Comparison of ENCODE assay signal across 15 cellular contexts in genomic region chr5:67118050-67118620, GRCh38.
DNase-seq lines count a peak whose midpoint lies in the region; ATAC-seq and TF ChIP-seq lines count a peak whose summit lies in the region.
"Had no signal": no experiment of that assay in that cellular context is flagged by ENCODE, and none has a peak within 500 bp of the region (broad histone marks: within the 10 kb centered on the region; RNA-seq: fewer than 3 reads in every experiment).

No MANE protein-coding gene starts in this region.

- intact Hi-C loops in CD4-positive, alpha-beta T cell (cut with DNase I, micrococcal nuclease) = no loop called here

- H3K4me1 ChIP-seq in GM23338 (ENCODE audit: insufficient read depth) (no peaks in the 10 kb centered on the region), endodermal cell (ENCODE audit: control insufficient read depth, insufficient read depth, low read length) (peaks cover 6% of the 10 kb centered on the region)

- no peaks in the 10 kb centered on the region for H3K36me3 ChIP-seq in GM23338 (ENCODE audit: insufficient read depth)
- no peaks in the 10 kb centered on the region for H3K36me3 ChIP-seq in endodermal cell (ENCODE audit: control insufficient read depth, insufficient read depth, low read length)

- no peaks in the 10 kb centered on the region for H3K27me3 Mint-ChIP-seq in GM23338 (ENCODE audit: insufficient read depth, low read depth, poor library complexity)
- no peaks in the 10 kb centered on the region for H3K27me3 Mint-ChIP-seq in T-helper 17 cell
- peaks cover 8% of the 10 kb centered on the region for H3K27me3 Mint-ChIP-seq in endodermal cell (ENCODE audit: insufficient read depth)
- H3K27me3 Mint-ChIP-seq in mesothelial cell of epicardium (ENCODE audit: low read depth) = no peaks in the 10 kb centered on the region
- H3K27me3 Mint-ChIP-seq in endothelial cell (ENCODE audit: unreplicated experiment) = peaks cover 1% of the 10 kb centered on the region
- H3K27me3 Mint-ChIP-seq in CD4-positive, alpha-beta T cell = no peaks in the 10 kb centered on the region

- no peak overlapping the region for H3K9ac ChIP-seq in endodermal cell (ENCODE audit: extremely low read depth, low read length, poor library complexity, severe bottlenecking)
- H3K9ac ChIP-seq: KMS-11 had no signal

- H3K79me2 ChIP-seq in GM23338 (replicated peaks; ENCODE audit: insufficient read depth) = no peaks in the 10 kb centered on the region

- no peaks in the 10 kb centered on the region for H3K9me2 ChIP-seq in GM23338 (ENCODE audit: insufficient read depth)

- peaks cover 4% of the 10 kb centered on the region; the same call in 1 of the 3 replicates for H3K4me1 Mint-ChIP-seq in GM23338
- no peaks in the 10 kb centered on the region for H3K4me1 Mint-ChIP-seq in T-helper 17 cell
- peaks cover 12% of the 10 kb centered on the region for H3K4me1 Mint-ChIP-seq in endodermal cell
- peaks cover 11% of the 10 kb centered on the region for H3K4me1 Mint-ChIP-seq in mesothelial cell of epicardium
- H3K4me1 Mint-ChIP-seq in endothelial cell (ENCODE audit: unreplicated experiment) = no peaks in the 10 kb centered on the region
- H3K4me1 Mint-ChIP-seq in CD4-positive, alpha-beta T cell (ENCODE audit: low read depth) = no peaks in the 10 kb centered on the region

- no peak overlapping the region for H3K4me2 ChIP-seq in GM23338
- H3K4me2 ChIP-seq: KMS-11 had no signal

- H3K27ac Mint-ChIP-seq in GM23338 (peak overlapping the region; percentile 42; the same call in 1 of the 2 replicates), T-helper 17 cell (peak overlapping the region; percentile 53), endodermal cell (peak overlapping the region; percentile 73), mesothelial cell of epicardium (peak overlapping the region; percentile 34), endothelial cell (ENCODE audit: unreplicated experiment) (no peak overlapping the region)
- no peak overlapping the region for H3K27ac Mint-ChIP-seq in CD4-positive, alpha-beta T cell

- H3K27ac ChIP-seq in GM23338 (ENCODE audit: low read depth) (no peak overlapping the region), endodermal cell (ENCODE audit: low read depth, low read length) (no peak overlapping the region)
- no peak overlapping the region for H3K27ac ChIP-seq in CD4-positive, alpha-beta T cell (ENCODE audit: low read depth, low read length)
- H3K27ac ChIP-seq: KMS-11 had no signal

- no peaks in the 10 kb centered on the region for H3K27me3 ChIP-seq in GM23338 (ENCODE audit: insufficient read depth)
- peaks cover 31% of the 10 kb centered on the region for H3K27me3 ChIP-seq in endodermal cell (ENCODE audit: control insufficient read depth, insufficient read depth, low read length, poor library complexity, severe bottlenecking)
- no peaks in the 10 kb centered on the region for H3K27me3 ChIP-seq in CD4-positive, alpha-beta T cell (ENCODE audit: control insufficient read depth, insufficient read depth, low read length)

- TF ChIP-seq CTCF in GM23338 (conservative IDR thresholded peaks at IDR 0.05; ENCODE audit: low read depth in 2 of 2) (no peak), endodermal cell (conservative IDR thresholded peaks at IDR 0.05) (no peak), mesothelial cell of epicardium (IDR thresholded peaks at IDR 0.05; ENCODE audit: unreplicated experiment) (no peak), endothelial cell (IDR thresholded peaks at IDR 0.05; ENCODE audit: unreplicated experiment) (no peak)
- no peak for TF ChIP-seq CTCF in CD4-positive, alpha-beta T cell (IDR thresholded peaks at IDR 0.05)

- no peaks in the 10 kb centered on the region for H3K9me3 ChIP-seq in T-helper 17 cell (ENCODE audit: control insufficient read depth, low read length, poor library complexity, severe bottlenecking)
- no peaks in the 10 kb centered on the region for H3K9me3 ChIP-seq in endodermal cell (ENCODE audit: control insufficient read depth, low read length)
- H3K9me3 ChIP-seq in CD4-positive, alpha-beta T cell (ENCODE audit: control insufficient read depth, low read length) = no peaks in the 10 kb centered on the region

- CTCF ChIA-PET in CD4-positive, alpha-beta T cell (lab: Charles Lee) = interaction anchor here (1.7 kb wide), 1 partner anchor 26 kb away, joined by 3 read pairs; no protein-coding TSS in a partner anchor

- H3K4me3 ChIP-seq in GM23338 (no peak overlapping the region), endodermal cell (ENCODE audit: low read length) (no peak overlapping the region)

- peak; percentile 28 for DNase-seq in GM23338 (ENCODE audit: low spot score)
- DNase-seq in T-helper 17 cell = no peak
- no peak for DNase-seq in endodermal cell
- DNase-seq in mesothelial cell of epicardium (ENCODE audit: low spot score in 2 of 2, unreplicated experiment in 2 of 2) = no peak
- no peak for DNase-seq in NCI-H2171 treated with DMSO at 0.1 percent for 48 hours (lab: John Stamatoyannopoulos, UW)
- no peak for DNase-seq in NCI-H446 treated with DMSO at 0.1 percent for 48 hours (lab: John Stamatoyannopoulos, UW)
- DNase-seq in endothelial cell (ENCODE audit: low spot score) = no peak
- no peak for DNase-seq in CD4-positive, alpha-beta T cell
- DNase-seq: DMS79 treated with DMSO at 0.1 percent for 48 hours, NCI-H1048, NCI-H146, NCI-H2081, RPMI8226, SIG-M5 had no signal

- H2AFZ ChIP-seq in GM23338 = no peak overlapping the region

- POLR2A ChIA-PET in CD4-positive, alpha-beta T cell (lab: Charles Lee) = no interaction called here

- ATAC-seq in GM23338 (peak; percentile 39; the same call in 2 of the 3 replicates), T-helper 17 cell (no peak)
- no peak for ATAC-seq in CD4-positive, alpha-beta T cell (ENCODE audit: poor library complexity)

- H3K4me3 Mint-ChIP-seq in GM23338 (no peak overlapping the region), T-helper 17 cell (no peak overlapping the region), endodermal cell (no peak overlapping the region), mesothelial cell of epicardium (no peak overlapping the region), endothelial cell (ENCODE audit: unreplicated experiment) (no peak overlapping the region)
- H3K4me3 Mint-ChIP-seq in CD4-positive, alpha-beta T cell = no peak overlapping the region

- H4K20me1 ChIP-seq in GM23338 (replicated peaks; ENCODE audit: insufficient read depth) = no peaks in the 10 kb centered on the region

- WGBS in endodermal cell (ENCODE audit: insufficient coverage in 1 of 2, insufficient read length in 1 of 2), 2 experiments = 79 to 87% methylated on average over 4 of the region's 4 CpGs

- H3K36me3 Mint-ChIP-seq in GM23338 (ENCODE audit: low read depth) = no peaks in the 10 kb centered on the region
- peaks cover 20% of the 10 kb centered on the region for H3K36me3 Mint-ChIP-seq in T-helper 17 cell (ENCODE audit: low read depth)
- peaks cover 3% of the 10 kb centered on the region for H3K36me3 Mint-ChIP-seq in endodermal cell (ENCODE audit: low read depth)
- peaks cover 14% of the 10 kb centered on the region for H3K36me3 Mint-ChIP-seq in mesothelial cell of epicardium
- peaks cover 31% of the 10 kb centered on the region for H3K36me3 Mint-ChIP-seq in endothelial cell (ENCODE audit: low read depth, unreplicated experiment)
- peaks cover 81% of the 10 kb centered on the region for H3K36me3 Mint-ChIP-seq in CD4-positive, alpha-beta T cell (ENCODE audit: low read depth)

- H3K9me3 Mint-ChIP-seq in GM23338 (no peaks in the 10 kb centered on the region), endodermal cell (no peaks in the 10 kb centered on the region), mesothelial cell of epicardium (no peaks in the 10 kb centered on the region), endothelial cell (ENCODE audit: unreplicated experiment) (no peaks in the 10 kb centered on the region)
- no peaks in the 10 kb centered on the region for H3K9me3 Mint-ChIP-seq in CD4-positive, alpha-beta T cell

- H3F3A ChIP-seq in GM23338 (replicated peaks; ENCODE audit: low read depth) = no peaks in the 10 kb centered on the region

TF ChIP-seq in GM23338, 12 proteins besides CTCF, POLR2A, EP300 and RAD21 (continues in another document):
- TF ChIP-seq ZNF331 (CRISPR knock-in tag; IDR thresholded peaks at IDR 0.05; ENCODE audit: low read depth) = no peak
- TF ChIP-seq POLR2AphosphoS5 (IDR thresholded peaks at IDR 0.05; ENCODE audit: low read depth) = no peak
- TF ChIP-seq CREB1 (CRISPR knock-in tag; IDR thresholded peaks at IDR 0.05; ENCODE audit: low read depth) = no peak
- TF ChIP-seq STAT1 (IDR thresholded peaks at IDR 0.05; ENCODE audit: unreplicated experiment) = no peak
- TF ChIP-seq, protein P1, sequence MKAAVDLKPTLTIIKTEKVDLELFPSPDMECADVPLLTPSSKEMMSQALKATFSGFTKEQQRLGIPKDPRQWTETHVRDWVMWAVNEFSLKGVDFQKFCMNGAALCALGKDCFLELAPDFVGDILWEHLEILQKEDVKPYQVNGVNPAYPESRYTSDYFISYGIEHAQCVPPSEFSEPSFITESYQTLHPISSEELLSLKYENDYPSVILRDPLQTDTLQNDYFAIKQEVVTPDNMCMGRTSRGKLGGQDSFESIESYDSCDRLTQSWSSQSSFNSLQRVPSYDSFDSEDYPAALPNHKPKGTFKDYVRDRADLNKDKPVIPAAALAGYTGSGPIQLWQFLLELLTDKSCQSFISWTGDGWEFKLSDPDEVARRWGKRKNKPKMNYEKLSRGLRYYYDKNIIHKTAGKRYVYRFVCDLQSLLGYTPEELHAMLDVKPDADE (IDR thresholded peaks at IDR 0.05) = no peak
- TF ChIP-seq EZH2phosphoT487 (IDR thresholded peaks at IDR 0.05; ENCODE audit: unreplicated experiment) = no peak
- TF ChIP-seq EZH2 (IDR thresholded peaks at IDR 0.05; ENCODE audit: low read depth, unreplicated experiment) = no peak

Comparison
In these comparisons a context has a peak if more than half of its experiments do, and no peak if none do; other contexts are left out.
1. H3K27ac Mint-ChIP-seq: peak in GM23338 (single experiment), T-helper 17 cell (single experiment), endodermal cell (single experiment) and mesothelial cell of epicardium (single experiment); none in endothelial cell (single experiment) and CD4-positive, alpha-beta T cell (single experiment).